Comparison of ENCODE assay signal across 11 cellular contexts in genomic region chr2:39678170-39678569, GRCh38. TPM values are rescaled to one million over a fixed set of nuclear protein-coding genes. Genes with fewer than 3 reads are reported as not detected.
"Had no signal": no experiment of that assay in that cellular context is flagged by ENCODE, and none has a peak within 500 bp of the region (broad histone marks: within the 10 kb centered on the region; RNA-seq: fewer than 3 reads in every experiment).

No MANE protein-coding gene starts in this region.

- DNase-seq: H9, HCEC 1CT, HFFc6, KG1 had no signal

- FAIRE-seq: H1, H54, HepG2 had no signal

- H3K4me3 ChIP-seq: GM23338 had no signal

- H3K4me2 ChIP-seq: GM23338 had no signal

- H2AFZ ChIP-seq: GM23338 had no signal

- ATAC-seq: GM23338, HepG2 had no signal

- H3K27ac ChIP-seq: HL-60 had no signal

RNA-seq across cellular contexts. Expression of gene TMEM178A, which starts 12.5 kb away (rescaled TPM):
- total RNA-seq: HT1080 had no signal
- polyA plus RNA-seq: IgD-negative memory B cell had no signal
